In genomic region chr14:42110167-42110566, GRCh38 we compare ENCODE assay signal across 9 cellular contexts.
DNase-seq lines count a peak whose midpoint lies in the region; ATAC-seq, FAIRE-seq and TF ChIP-seq lines count a peak whose summit lies in the region.
"Had no signal": no experiment of that assay in that cellular context is flagged by ENCODE, and none has a peak within 500 bp of the region (broad histone marks: within the 10 kb centered on the region; RNA-seq: fewer than 3 reads in every experiment).

No MANE protein-coding gene starts in this region.

- H3K36me3 ChIP-seq in SJCRH30 = no peaks in the 10 kb centered on the region
- H3K36me3 ChIP-seq in left lung = no peaks in the 10 kb centered on the region
- H3K36me3 ChIP-seq: BLaER1 had no signal

- TF ChIP-seq POLR2A in GM12892 (IDR thresholded peaks at IDR 0.05; ENCODE audit: low read depth, low read length) = no peak

- peak; percentile 47 for ATAC-seq in left lung
- ATAC-seq in GM19463 (IDR thresholded peaks at IDR 0.05; ENCODE audit: unreplicated experiment) = no peak

- no peak for FAIRE-seq in GM12892 (lab: Jason Lieb, UNC)

- intact Hi-C loops in left lung (cut with DNase I) = no loop called here
- intact Hi-C loops in activated CD4-positive, alpha-beta memory T cell treated with anti-CD3 and anti-CD28 coated beads for 36 hours (cut with micrococcal nuclease) = no loop called here

- no peak overlapping the region for H3K27ac ChIP-seq in SJCRH30
- no peak overlapping the region for H3K27ac ChIP-seq in left lung
- H3K27ac ChIP-seq: BLaER1 had no signal

- peak; percentile 9 for DNase-seq in NCI-H1694 treated with DMSO at 0.1 percent for 48 hours (lab: John Stamatoyannopoulos, UW)
- DNase-seq in NCI-H1694 (lab: John Stamatoyannopoulos, UW) = no peak
- peak; percentile 39 for DNase-seq in HT-29 (ENCODE audit: low spot score)
- peak; percentile 34 to 63 for DNase-seq in SJCRH30
- DNase-seq in left lung = no peak
- no peak for DNase-seq in activated CD4-positive, alpha-beta memory T cell treated with anti-CD3 and anti-CD28 coated beads for 36 hours
- no peak for DNase-seq in GM12892 (ENCODE audit: insufficient read length)

- CTCF ChIA-PET in activated CD4-positive, alpha-beta memory T cell treated with anti-CD3 and anti-CD28 coated beads for 36 hours (lab: Charles Lee) = no interaction called here

- POLR2A ChIA-PET in activated CD4-positive, alpha-beta memory T cell treated with anti-CD3 and anti-CD28 coated beads for 36 hours (lab: Charles Lee) = no interaction called here

- H3K27me3 ChIP-seq in SJCRH30 = no peaks in the 10 kb centered on the region
- no peaks in the 10 kb centered on the region for H3K27me3 ChIP-seq in left lung
- H3K27me3 ChIP-seq: BLaER1 had no signal

- peaks cover 32% of the 10 kb centered on the region for H3K9me3 Mint-ChIP-seq in activated CD4-positive, alpha-beta memory T cell treated with anti-CD3 and anti-CD28 coated beads for 36 hours

- H3K4me1 ChIP-seq in SJCRH30 (no peaks in the 10 kb centered on the region), left lung (no peaks in the 10 kb centered on the region)
- H3K4me1 ChIP-seq: BLaER1 had no signal

- no peak overlapping the region for H3K27ac Mint-ChIP-seq in activated CD4-positive, alpha-beta memory T cell treated with anti-CD3 and anti-CD28 coated beads for 36 hours

- H3K36me3 Mint-ChIP-seq in activated CD4-positive, alpha-beta memory T cell treated with anti-CD3 and anti-CD28 coated beads for 36 hours = peaks cover 4% of the 10 kb centered on the region

- no peaks in the 10 kb centered on the region for H3K4me1 Mint-ChIP-seq in activated CD4-positive, alpha-beta memory T cell treated with anti-CD3 and anti-CD28 coated beads for 36 hours (ENCODE audit: low read depth)

- H3K4me3 ChIP-seq in SJCRH30 (no peak overlapping the region), left lung (no peak overlapping the region)
- H3K4me3 ChIP-seq: BLaER1 had no signal

- TF ChIP-seq CTCF in left lung (IDR thresholded peaks at IDR 0.05) = peak in 1 of 2 donors; percentile 17

- no peak overlapping the region for H3K4me3 Mint-ChIP-seq in activated CD4-positive, alpha-beta memory T cell treated with anti-CD3 and anti-CD28 coated beads for 36 hours

- H3K9me3 ChIP-seq in SJCRH30 (replicated peaks) (no peaks in the 10 kb centered on the region), left lung (peaks cover 0 to 19% of the 10 kb centered on the region in 2 donors)

- no peaks in the 10 kb centered on the region for H3K27me3 Mint-ChIP-seq in activated CD4-positive, alpha-beta memory T cell treated with anti-CD3 and anti-CD28 coated beads for 36 hours

Comparison
In these comparisons a context has a peak if more than half of its experiments do, and no peak if none do; other contexts are left out.
1. DNase-seq: peak in NCI-H1694 treated with DMSO at 0.1 percent for 48 hours (single experiment), HT-29 (single experiment) and SJCRH30 (2 of 2); none in NCI-H1694 (single experiment), left lung (0 of 2), activated CD4-positive, alpha-beta memory T cell treated with anti-CD3 and anti-CD28 coated beads for 36 hours (single experiment) and GM12892 (single experiment).